In the genomic region with DNA sequence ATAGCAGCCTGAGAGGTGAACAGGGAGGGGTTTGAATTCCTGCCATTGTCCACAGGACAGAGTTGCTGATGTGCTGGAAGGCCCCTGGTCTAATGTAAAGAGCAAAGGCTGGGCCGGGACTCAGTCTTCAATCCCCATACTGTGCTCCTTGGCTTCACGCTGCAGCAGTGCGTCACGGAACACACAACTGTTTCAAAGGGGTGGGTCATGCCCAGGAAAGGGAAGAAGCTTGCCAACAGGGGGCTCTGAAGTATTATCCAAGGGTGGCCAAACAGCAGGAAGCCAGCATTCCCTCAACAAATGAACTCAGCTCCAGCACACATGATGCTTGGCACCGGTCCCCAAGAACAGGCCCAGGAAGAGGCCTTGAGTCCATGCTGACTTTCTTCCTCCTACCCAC, we compare ENCODE assay signal across 8 cellular contexts.
DNase-seq lines count a peak whose midpoint lies in the region; ATAC-seq and TF ChIP-seq lines count a peak whose summit lies in the region.

No MANE protein-coding gene starts in this region.

- 0 out of 2 replicates have a peak, but pooled peaks have one; percentile 1 for TF ChIP-seq CTCF in C4-2B (conservative IDR thresholded peaks at IDR 0.05)

- no peak overlapping the region for H3K27ac ChIP-seq in C4-2B

- no peaks in the 10 kb centered on the region for H3K9me3 ChIP-seq in HAP-1

- peak; percentile 14 to 49 for DNase-seq in HAP-1 (ENCODE audit: low spot score in 2 of 2)
- DNase-seq in SK-N-DZ (ENCODE audit: low spot score) = peak; percentile 62
- peak; percentile 15 for DNase-seq in hepatic stellate cell (ENCODE audit: low spot score)
- no peak for DNase-seq in cardiac septum (ENCODE audit: low spot score)
- no peak for DNase-seq in activated T-cell treated with anti-CD3 and anti-CD28 coated beads, Interleukin-2, amount 50 U/mL, for 72 hours

- intact Hi-C loops in cardiac septum (cut with DNase I) = loop anchor here (5.0 kb wide), 3 partner anchors 176 to 469 kb away; a partner anchor contains a TSS

- no peaks in the 10 kb centered on the region for H3K9me3 Mint-ChIP-seq in activated T-cell treated with anti-CD3 and anti-CD28 coated beads, Interleukin-2, amount 50 U/mL, for 72 hours

- H3K36me3 ChIP-seq in HAP-1 (replicated peaks) = no peaks in the 10 kb centered on the region

- H3K27me3 Mint-ChIP-seq in activated T-cell treated with anti-CD3 and anti-CD28 coated beads, Interleukin-2, amount 50 U/mL, for 72 hours (ENCODE audit: low read depth) = no peaks in the 10 kb centered on the region

- no peaks in the 10 kb centered on the region for H3K4me1 ChIP-seq in HAP-1

- no peak overlapping the region for H3K4me3 ChIP-seq in HAP-1

- in situ Hi-C loops in HAP-1 (cut with MboI; ENCODE audit: low sequenced_read_pairs) = loop anchor here (10.0 to 25.0 kb wide), 2 partner anchors 186 to 381 kb away; no protein-coding TSS in a partner anchor

- peaks cover 0 to under 1% of the 10 kb centered on the region in 2 donors for H3K36me3 Mint-ChIP-seq in activated T-cell treated with anti-CD3 and anti-CD28 coated beads, Interleukin-2, amount 50 U/mL, for 72 hours (ENCODE audit: insufficient read depth in 2 of 2)

- no peaks in the 10 kb centered on the region for H3K27me3 ChIP-seq in HAP-1 (ENCODE audit: low read depth)

- peaks cover 69% of the 10 kb centered on the region for H3K4me1 Mint-ChIP-seq in activated T-cell treated with anti-CD3 and anti-CD28 coated beads, Interleukin-2, amount 50 U/mL, for 72 hours (ENCODE audit: low read depth)

- H3K4me3 Mint-ChIP-seq in activated T-cell treated with anti-CD3 and anti-CD28 coated beads, Interleukin-2, amount 50 U/mL, for 72 hours = no peak overlapping the region

- no peak for ATAC-seq in HG03025 (IDR thresholded peaks at IDR 0.05; ENCODE audit: low FRiP score, unreplicated experiment)
- ATAC-seq in GM19324 (IDR thresholded peaks at IDR 0.05; ENCODE audit: low FRiP score, unreplicated experiment) = no peak
- no peak for ATAC-seq in activated T-cell treated with anti-CD3 and anti-CD28 coated beads, Interleukin-2, amount 50 U/mL, for 72 hours (replicated peaks in 1 of 2)

- no peak overlapping the region for H3K27ac Mint-ChIP-seq in activated T-cell treated with anti-CD3 and anti-CD28 coated beads, Interleukin-2, amount 50 U/mL, for 72 hours

Comparison
In these comparisons a context has a peak if more than half of its experiments do, and no peak if none do; other contexts are left out.
1. DNase-seq: peak in HAP-1 (2 of 2), SK-N-DZ (single experiment) and hepatic stellate cell (single experiment); none in cardiac septum (single experiment) and activated T-cell treated with anti-CD3 and anti-CD28 coated beads, Interleukin-2, amount 50 U/mL, for 72 hours (0 of 2).